8 cellular contexts compared by ENCODE assay signal in the genomic region with DNA sequence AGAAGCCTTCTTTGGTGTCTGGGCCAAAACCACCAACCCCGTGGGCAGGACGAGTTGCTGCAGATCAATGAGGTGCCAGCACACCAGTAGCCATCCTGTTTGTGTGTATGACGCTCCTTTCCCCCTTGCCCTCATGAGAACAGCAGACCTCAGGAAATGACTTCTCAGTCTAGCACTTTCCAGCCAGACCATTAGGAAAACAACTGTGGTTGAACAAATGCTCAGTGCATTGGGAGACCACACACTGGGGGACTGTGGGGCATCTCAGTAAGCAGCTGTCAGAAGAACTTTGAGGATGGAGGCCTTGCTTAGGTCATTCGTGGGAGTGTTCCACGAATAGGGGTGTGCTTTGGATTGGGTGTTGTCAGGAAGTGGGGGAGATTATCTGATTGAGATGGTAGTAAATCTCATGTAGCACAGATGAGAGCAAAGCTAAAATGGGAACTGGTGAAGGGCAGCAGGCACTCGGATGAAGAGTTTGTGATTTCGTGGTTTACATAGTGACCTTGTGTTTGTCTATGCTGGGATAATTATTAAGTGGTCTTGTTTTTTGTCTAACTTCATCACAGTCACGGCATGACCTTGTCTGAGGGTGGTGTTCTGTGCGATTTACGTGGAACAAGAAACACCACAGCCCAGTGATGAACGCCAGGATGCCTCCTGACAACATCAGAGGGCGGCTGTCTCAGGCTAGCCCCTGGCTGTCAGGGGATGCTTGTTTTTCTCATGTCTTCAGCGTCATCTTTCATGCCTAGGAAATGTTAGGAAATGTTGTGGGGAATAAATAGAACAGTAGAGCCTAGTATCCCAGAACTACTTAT.
A peak's percentile ranks its signal among the peaks of the same experiment; 100 is the strongest.
DNase-seq lines count a peak whose midpoint lies in the region; ATAC-seq and TF ChIP-seq lines count a peak whose summit lies in the region.
"Had no signal": no experiment of that assay in that cellular context is flagged by ENCODE, and none has a peak within 500 bp of the region (broad histone marks: within the 10 kb centered on the region; RNA-seq: fewer than 3 reads in every experiment).

No MANE protein-coding gene starts in this region.

- no peak for TF ChIP-seq CTCF in fibroblast of villous mesenchyme (IDR thresholded peaks at IDR 0.05; ENCODE audit: insufficient read depth, low read depth, low read length)

- peaks cover 5% of the 10 kb centered on the region for H3K27me3 ChIP-seq in MG63
- H3K27me3 ChIP-seq: upper lobe of left lung had no signal

- H3K9me3 ChIP-seq in MG63 = no peaks in the 10 kb centered on the region
- H3K9me3 ChIP-seq: upper lobe of left lung had no signal

- H3K36me3 ChIP-seq in MG63 = no peaks in the 10 kb centered on the region; the same call in 1 of the 2 replicates
- H3K36me3 ChIP-seq: upper lobe of left lung had no signal

- DNase-seq in MG63 = peak; percentile 46
- peak; percentile 6 for DNase-seq in activated T-cell treated with anti-CD3 and anti-CD28 coated beads for 24 hours (ENCODE audit: low read depth)
- peak; percentile 93 for DNase-seq in fibroblast of villous mesenchyme (ENCODE audit: low read depth)
- DNase-seq in stimulated activated CD8-positive, alpha-beta memory T cell treated with anti-CD3 and anti-CD28 coated beads, Interleukin-15, amount 100 ng/mL, for 48 hours (ENCODE audit: low read depth in 2 of 2) = peak; percentile 3 to 40
- no peak for DNase-seq in HT-29 (ENCODE audit: low spot score)
- no peak for DNase-seq in NCI-H2196 treated with DMSO at 0.1 percent for 48 hours (lab: John Stamatoyannopoulos, UW; ENCODE audit: unreplicated experiment)
- DNase-seq: upper lobe of left lung had no signal

- no peak for ATAC-seq in GM18858 (IDR thresholded peaks at IDR 0.05; ENCODE audit: unreplicated experiment)

- H3K4me3 ChIP-seq in MG63 (no peak overlapping the region), fibroblast of villous mesenchyme (ENCODE audit: low read depth, low read length) (no peak overlapping the region)
- H3K4me3 ChIP-seq: upper lobe of left lung had no signal

Comparison
In these comparisons a context has a peak if more than half of its experiments do, and no peak if none do; other contexts are left out.
1. DNase-seq: peak in MG63 (single experiment), activated T-cell treated with anti-CD3 and anti-CD28 coated beads for 24 hours (single experiment), fibroblast of villous mesenchyme (single experiment) and stimulated activated CD8-positive, alpha-beta memory T cell treated with anti-CD3 and anti-CD28 coated beads, Interleukin-15, amount 100 ng/mL, for 48 hours (2 of 2); none in HT-29 (single experiment) and NCI-H2196 treated with DMSO at 0.1 percent for 48 hours (single experiment).